In the genomic region with DNA sequence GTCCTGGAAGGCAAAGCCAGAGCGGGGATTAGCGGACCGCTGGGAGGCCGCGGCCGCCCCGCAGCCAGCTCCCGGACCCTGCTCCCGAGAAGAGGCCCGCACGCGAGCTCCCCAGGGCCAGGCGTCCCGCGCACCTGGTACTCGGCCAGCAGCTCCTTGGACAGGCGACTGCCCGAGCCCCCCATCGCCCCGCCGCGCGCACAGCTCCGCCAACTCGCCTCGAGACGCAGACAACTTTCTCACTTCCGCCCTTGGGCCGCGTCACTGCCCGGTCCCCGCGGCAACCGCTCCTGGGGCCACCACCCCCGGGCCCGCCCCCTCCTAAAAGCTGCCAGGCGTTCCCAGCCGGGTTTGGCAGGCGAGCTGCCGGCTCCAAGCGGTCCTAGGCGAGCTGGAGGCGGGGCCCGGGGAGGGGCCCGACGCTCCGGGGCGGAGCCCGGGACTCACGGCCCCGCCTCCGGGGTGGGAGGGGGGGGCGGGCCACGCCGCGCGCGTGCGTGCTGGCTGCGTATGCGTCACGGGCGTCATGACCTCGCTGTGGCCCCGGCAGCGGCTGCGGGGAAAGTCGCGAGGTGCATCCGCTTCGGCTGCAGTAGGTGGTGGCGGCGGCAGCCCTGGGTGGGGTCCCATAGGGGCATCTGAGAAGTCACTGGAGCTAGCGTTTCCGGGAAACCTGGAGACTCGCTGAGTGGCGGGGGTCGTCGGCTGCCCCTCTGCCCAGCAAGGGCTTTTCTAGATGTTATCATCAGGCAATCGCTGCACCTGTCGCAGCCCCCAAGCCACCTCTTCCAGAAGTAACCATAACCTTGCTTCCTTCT, we compare ENCODE assay signal across 8 cellular contexts. TPM values are rescaled to one million over a fixed set of nuclear protein-coding genes. Genes with fewer than 3 reads are reported as not detected.
DNase-seq lines count a peak whose midpoint lies in the region; ATAC-seq and TF ChIP-seq lines count a peak whose summit lies in the region.

A gene (minus strand): TSS at position 241 of the 818 bp plus-strand sequence. CDS start 56 bp downstream, at position 185.
A gene with protein sequence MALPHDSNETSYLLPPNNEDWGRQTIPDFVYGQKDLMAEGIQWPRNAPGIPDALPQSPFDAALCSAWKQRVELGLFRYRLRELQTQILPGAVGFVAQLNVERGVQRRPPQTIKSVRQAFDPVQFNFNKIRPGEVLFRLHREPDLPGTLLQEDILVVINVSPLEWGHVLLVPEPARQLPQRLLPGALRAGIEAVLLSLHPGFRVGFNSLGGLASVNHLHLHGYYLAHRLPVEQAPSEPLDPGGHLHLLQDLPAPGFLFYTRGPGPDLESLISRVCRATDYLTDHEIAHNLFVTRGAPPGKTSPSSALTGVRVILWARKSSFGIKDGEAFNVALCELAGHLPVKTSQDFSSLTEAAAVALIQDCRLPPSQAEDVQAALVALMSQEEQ (plus strand): TSS at position 509 of the 818 bp plus-strand sequence. CDS start 6,700 bp downstream, outside the sequence.

- CTCF ChIA-PET in PC-3 (lab: Charles Lee): interaction anchor here (0.6 to 2.7 kb wide), 4 partner anchors 16 to 248 kb away, joined by 4 to 12 read pairs (median 6); a partner anchor contains a TSS

- no peak for TF ChIP-seq CTCF in PC-3 (conservative IDR thresholded peaks at IDR 0.05; ENCODE audit: low read depth, low read length)

- no TSS peak for BruUV-seq in PC-3 (replicated peaks; lab: Mats Ljungman, UMichigan)

- POLR2A ChIA-PET in PC-3 (lab: Charles Lee; ENCODE audit: unreplicated experiment): interaction anchor here (0.5 to 1.0 kb wide), 9 partner anchors 23 to 336 kb away, joined by 3 to 11 read pairs (median 5); a partner anchor contains a TSS

- H3K4me1 ChIP-seq in PC-3 (ENCODE audit: insufficient read depth, low read length): peaks cover 27% of the 10 kb centered on the region

- intact Hi-C loops in PC-3 (cut with micrococcal nuclease): loop anchor here (2.0 to 5.0 kb wide), 3 partner anchors 33 to 92 kb away; a partner anchor contains a TSS

- no peaks in the 10 kb centered on the region for H3F3A ChIP-seq in PC-3 (ENCODE audit: low read length, unreplicated experiment)

- peaks cover 46% of the 10 kb centered on the region for H3K79me2 ChIP-seq in PC-3 (ENCODE audit: low read length)

- no peaks in the 10 kb centered on the region for H3K27me3 ChIP-seq in PC-3 (ENCODE audit: low read length)

- H3K4me2 ChIP-seq in PC-3 (ENCODE audit: low read length): peak within 1 kb of the TSS; percentile 93

- H4K20me1 ChIP-seq in PC-3 (ENCODE audit: low read length): no peaks in the 10 kb centered on the region

- peak; percentile 97 for DNase-seq in DMS53 (lab: John Stamatoyannopoulos, UW)
- peak; percentile 91 for DNase-seq in Jurkat, Clone E6-1 (ENCODE audit: low read depth, low spot score)
- DNase-seq in PC-3: peak; percentile 97
- DNase-seq in activated T-cell treated with anti-CD3 and anti-CD28 coated beads for 48 hours (ENCODE audit: low read depth): peak; percentile 99
- peak; percentile 83 for DNase-seq in epithelial cell of prostate (ENCODE audit: low read depth, low spot score)
- DNase-seq in mucosa of gallbladder (ENCODE audit: low spot score): peak; percentile 98
- DNase-seq in stimulated activated CD8-positive, alpha-beta memory T cell treated with anti-CD3 and anti-CD28 coated beads, Interleukin-4, amount 100 ng/mL, for 24 hours (ENCODE audit: low read depth): peak; percentile 97

- H3K36me3 ChIP-seq in PC-3 (ENCODE audit: low read depth, low read length): peaks cover 14% of the 10 kb centered on the region

- peak within 1 kb of the TSS; percentile 89 for H3K27ac ChIP-seq in PC-3 (ENCODE audit: low read length)
- peak within 1 kb of the TSS; percentile 84 for H3K27ac ChIP-seq in epithelial cell of prostate

- peak within 1 kb of the TSS; percentile 90 for H3K4me3 ChIP-seq in Jurkat, Clone E6-1 (ENCODE audit: low read length)
- H3K4me3 ChIP-seq in PC-3 (ENCODE audit: low read length): peak within 1 kb of the TSS; percentile 92

- H3K9me2 ChIP-seq in PC-3 (replicated peaks; ENCODE audit: low read length): no peaks in the 10 kb centered on the region

- ATAC-seq in GM21717 (IDR thresholded peaks at IDR 0.05; ENCODE audit: unreplicated experiment) (peak; percentile 80), PC-3 (peak; percentile 79)

- peak within 1 kb of the TSS; percentile 91 for H3K9ac ChIP-seq in PC-3 (ENCODE audit: low read length)

- no peaks in the 10 kb centered on the region for H3K9me3 ChIP-seq in PC-3 (ENCODE audit: low read length)

- peak within 1 kb of the TSS; percentile 91 for H2AFZ ChIP-seq in PC-3 (ENCODE audit: low read length)

RNA-seq across cellular contexts. Expression of the first gene that starts in this region (rescaled TPM):
- polyA plus RNA-seq in Jurkat, Clone E6-1 (2012; ENCODE audit: insufficient read depth, insufficient read length): 159 TPM
- total RNA-seq in PC-3 (2014; rRNA removed) (83.7 and 85.8 TPM in 2 replicates), mucosa of gallbladder (106 TPM)

RNA-seq across cellular contexts. Expression of the second gene that starts in this region (rescaled TPM):
- polyA plus RNA-seq in Jurkat, Clone E6-1 (2012; ENCODE audit: insufficient read depth, insufficient read length): 4.4 TPM
- total RNA-seq in PC-3 (2014; rRNA removed): 6.6 and 11.0 TPM in 2 replicates
- 12.6 TPM for total RNA-seq in mucosa of gallbladder

Comparison
In these comparisons a context has a peak if more than half of its experiments do, and no peak if none do; other contexts are left out.
1. Peak in every context shown above with its lines: DNase-seq, ATAC-seq, H3K4me3 ChIP-seq and H3K27ac ChIP-seq.